In the genomic region with DNA sequence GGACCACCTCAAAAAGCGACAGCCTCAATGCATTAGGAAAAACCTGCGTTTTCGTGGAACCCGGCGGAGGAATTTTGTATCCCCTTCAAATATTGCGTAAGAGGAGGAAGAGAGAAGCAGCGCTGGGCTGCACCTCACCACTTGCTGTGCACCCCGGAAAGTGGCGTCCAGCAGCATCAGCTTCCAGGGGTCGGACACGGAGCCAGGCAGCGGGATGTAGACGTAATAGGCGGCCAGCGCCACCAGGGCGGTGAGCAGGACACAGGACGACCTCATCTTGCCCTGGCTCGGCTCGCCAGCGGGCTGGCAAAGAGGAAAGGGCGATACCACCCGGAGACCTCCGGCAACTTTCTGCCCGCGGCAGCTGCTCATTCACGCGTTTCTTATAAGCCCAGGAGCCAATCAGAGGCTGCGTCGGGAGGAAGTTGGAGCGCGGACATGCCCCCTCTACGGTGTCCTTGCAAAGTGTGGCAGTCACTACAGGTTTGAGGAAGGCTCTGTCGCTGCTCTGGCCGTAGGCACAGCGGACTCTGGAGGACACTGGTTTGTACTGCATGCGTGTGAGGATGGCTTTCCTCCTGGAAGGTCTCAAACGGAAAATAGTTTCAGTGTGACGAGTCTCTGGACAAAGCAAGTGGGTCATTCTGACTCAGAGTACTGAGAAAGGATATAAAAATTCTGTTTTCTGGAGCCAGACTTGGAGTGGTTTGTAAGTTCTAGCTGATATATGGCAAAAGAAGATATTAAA, we compare ENCODE assay signal across 1 cellular context.
TF ChIP-seq lines count a peak whose summit lies in the region.

A gene with protein sequence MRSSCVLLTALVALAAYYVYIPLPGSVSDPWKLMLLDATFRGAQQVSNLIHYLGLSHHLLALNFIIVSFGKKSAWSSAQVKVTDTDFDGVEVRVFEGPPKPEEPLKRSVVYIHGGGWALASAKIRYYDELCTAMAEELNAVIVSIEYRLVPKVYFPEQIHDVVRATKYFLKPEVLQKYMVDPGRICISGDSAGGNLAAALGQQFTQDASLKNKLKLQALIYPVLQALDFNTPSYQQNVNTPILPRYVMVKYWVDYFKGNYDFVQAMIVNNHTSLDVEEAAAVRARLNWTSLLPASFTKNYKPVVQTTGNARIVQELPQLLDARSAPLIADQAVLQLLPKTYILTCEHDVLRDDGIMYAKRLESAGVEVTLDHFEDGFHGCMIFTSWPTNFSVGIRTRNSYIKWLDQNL (minus strand): TSS at position 359 of the 748 bp plus-strand sequence. CDS start 83 bp downstream, at position 276.

TF ChIP-seq in HepG2, 621 proteins besides CTCF, POLR2A, EP300 and RAD21 (continued from another document and continues in another):
- TF ChIP-seq, protein P1, sequence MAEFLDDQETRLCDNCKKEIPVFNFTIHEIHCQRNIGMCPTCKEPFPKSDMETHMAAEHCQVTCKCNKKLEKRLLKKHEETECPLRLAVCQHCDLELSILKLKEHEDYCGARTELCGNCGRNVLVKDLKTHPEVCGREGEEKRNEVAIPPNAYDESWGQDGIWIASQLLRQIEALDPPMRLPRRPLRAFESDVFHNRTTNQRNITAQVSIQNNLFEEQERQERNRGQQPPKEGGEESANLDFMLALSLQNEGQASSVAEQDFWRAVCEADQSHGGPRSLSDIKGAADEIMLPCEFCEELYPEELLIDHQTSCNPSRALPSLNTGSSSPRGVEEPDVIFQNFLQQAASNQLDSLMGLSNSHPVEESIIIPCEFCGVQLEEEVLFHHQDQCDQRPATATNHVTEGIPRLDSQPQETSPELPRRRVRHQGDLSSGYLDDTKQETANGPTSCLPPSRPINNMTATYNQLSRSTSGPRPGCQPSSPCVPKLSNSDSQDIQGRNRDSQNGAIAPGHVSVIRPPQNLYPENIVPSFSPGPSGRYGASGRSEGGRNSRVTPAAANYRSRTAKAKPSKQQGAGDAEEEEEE (CRISPR knock-in tag; IDR thresholded peaks at IDR 0.05; ENCODE audit: borderline replicate concordance) = peak; percentile 82; the same call in 1 of the 2 replicates
- no peak for TF ChIP-seq MBD4 (IDR thresholded peaks at IDR 0.05; ENCODE audit: borderline replicate concordance, low read length)
- TF ChIP-seq ZNF644 (CRISPR knock-in tag; IDR thresholded peaks at IDR 0.05; ENCODE audit: low read depth) = no peak
- TF ChIP-seq, protein P2, sequence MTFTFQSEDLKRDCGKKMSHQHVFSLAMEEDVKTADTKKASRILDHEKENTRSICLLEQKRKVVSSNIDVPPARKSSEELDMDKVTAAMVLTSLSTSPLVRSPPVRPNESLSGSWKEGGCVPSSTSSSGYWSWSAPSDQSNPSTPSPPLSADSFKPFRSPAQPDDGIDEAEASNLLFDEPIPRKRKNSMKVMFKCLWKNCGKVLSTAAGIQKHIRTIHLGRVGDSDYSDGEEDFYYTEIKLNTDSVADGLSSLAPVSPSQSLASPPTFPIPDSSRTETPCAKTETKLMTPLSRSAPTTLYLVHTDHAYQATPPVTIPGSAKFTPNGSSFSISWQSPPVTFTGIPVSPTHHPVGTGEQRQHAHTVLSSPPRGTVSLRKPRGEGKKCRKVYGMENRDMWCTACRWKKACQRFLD (CRISPR knock-in tag; IDR thresholded peaks at IDR 0.05; ENCODE audit: borderline replicate concordance) = peak; percentile 86; the same call in 1 of the 2 replicates
- TF ChIP-seq KDM1A (CRISPR knock-in tag; IDR thresholded peaks at IDR 0.05) = no peak
- TF ChIP-seq ZNF543 (CRISPR knock-in tag; IDR thresholded peaks at IDR 0.05) = 0 out of 2 replicates have a peak, but pooled peaks have one; percentile 26
- no peak for TF ChIP-seq ZNF713 (CRISPR knock-in tag; IDR thresholded peaks at IDR 0.05)
- no peak for TF ChIP-seq EZH2 (conservative IDR thresholded peaks at IDR 0.05; ENCODE audit: low read depth, low read length)
- no peak for TF ChIP-seq REL (CRISPR knock-in tag; conservative IDR thresholded peaks at IDR 0.05)
- no peak for TF ChIP-seq ZBTB21 (CRISPR knock-in tag; IDR thresholded peaks at IDR 0.05)
- no peak; the same call in 1 of the 2 replicates for TF ChIP-seq KLF15 (CRISPR knock-in tag; IDR thresholded peaks at IDR 0.05; ENCODE audit: borderline replicate concordance)
- TF ChIP-seq ZNF547 (CRISPR knock-in tag; IDR thresholded peaks at IDR 0.05) = peak; percentile 50; the same call in 1 of the 2 replicates
- no peak for TF ChIP-seq ZNF674 (CRISPR knock-in tag; IDR thresholded peaks at IDR 0.05; ENCODE audit: low read depth)
- TF ChIP-seq, protein P3, sequence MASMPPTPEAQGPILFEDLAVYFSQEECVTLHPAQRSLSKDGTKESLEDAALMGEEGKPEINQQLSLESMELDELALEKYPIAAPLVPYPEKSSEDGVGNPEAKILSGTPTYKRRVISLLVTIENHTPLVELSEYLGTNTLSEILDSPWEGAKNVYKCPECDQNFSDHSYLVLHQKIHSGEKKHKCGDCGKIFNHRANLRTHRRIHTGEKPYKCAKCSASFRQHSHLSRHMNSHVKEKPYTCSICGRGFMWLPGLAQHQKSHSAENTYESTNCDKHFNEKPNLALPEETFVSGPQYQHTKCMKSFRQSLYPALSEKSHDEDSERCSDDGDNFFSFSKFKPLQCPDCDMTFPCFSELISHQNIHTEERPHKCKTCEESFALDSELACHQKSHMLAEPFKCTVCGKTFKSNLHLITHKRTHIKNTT (CRISPR knock-in tag; IDR thresholded peaks at IDR 0.05) = no peak
- TF ChIP-seq, protein P4, sequence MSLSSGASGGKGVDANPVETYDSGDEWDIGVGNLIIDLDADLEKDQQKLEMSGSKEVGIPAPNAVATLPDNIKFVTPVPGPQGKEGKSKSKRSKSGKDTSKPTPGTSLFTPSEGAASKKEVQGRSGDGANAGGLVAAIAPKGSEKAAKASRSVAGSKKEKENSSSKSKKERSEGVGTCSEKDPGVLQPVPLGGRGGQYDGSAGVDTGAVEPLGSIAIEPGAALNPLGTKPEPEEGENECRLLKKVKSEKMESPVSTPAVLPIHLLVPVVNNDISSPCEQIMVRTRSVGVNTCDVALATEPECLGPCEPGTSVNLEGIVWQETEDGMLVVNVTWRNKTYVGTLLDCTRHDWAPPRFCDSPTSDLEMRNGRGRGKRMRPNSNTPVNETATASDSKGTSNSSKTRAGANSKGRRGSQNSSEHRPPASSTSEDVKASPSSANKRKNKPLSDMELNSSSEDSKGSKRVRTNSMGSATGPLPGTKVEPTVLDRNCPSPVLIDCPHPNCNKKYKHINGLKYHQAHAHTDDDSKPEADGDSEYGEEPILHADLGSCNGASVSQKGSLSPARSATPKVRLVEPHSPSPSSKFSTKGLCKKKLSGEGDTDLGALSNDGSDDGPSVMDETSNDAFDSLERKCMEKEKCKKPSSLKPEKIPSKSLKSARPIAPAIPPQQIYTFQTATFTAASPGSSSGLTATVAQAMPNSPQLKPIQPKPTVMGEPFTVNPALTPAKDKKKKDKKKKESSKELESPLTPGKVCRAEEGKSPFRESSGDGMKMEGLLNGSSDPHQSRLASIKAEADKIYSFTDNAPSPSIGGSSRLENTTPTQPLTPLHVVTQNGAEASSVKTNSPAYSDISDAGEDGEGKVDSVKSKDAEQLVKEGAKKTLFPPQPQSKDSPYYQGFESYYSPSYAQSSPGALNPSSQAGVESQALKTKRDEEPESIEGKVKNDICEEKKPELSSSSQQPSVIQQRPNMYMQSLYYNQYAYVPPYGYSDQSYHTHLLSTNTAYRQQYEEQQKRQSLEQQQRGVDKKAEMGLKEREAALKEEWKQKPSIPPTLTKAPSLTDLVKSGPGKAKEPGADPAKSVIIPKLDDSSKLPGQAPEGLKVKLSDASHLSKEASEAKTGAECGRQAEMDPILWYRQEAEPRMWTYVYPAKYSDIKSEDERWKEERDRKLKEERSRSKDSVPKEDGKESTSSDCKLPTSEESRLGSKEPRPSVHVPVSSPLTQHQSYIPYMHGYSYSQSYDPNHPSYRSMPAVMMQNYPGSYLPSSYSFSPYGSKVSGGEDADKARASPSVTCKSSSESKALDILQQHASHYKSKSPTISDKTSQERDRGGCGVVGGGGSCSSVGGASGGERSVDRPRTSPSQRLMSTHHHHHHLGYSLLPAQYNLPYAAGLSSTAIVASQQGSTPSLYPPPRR (CRISPR knock-in tag; IDR thresholded peaks at IDR 0.05; ENCODE audit: borderline replicate concordance) = no peak; the same call in 1 of the 2 replicates
- TF ChIP-seq, protein P5, sequence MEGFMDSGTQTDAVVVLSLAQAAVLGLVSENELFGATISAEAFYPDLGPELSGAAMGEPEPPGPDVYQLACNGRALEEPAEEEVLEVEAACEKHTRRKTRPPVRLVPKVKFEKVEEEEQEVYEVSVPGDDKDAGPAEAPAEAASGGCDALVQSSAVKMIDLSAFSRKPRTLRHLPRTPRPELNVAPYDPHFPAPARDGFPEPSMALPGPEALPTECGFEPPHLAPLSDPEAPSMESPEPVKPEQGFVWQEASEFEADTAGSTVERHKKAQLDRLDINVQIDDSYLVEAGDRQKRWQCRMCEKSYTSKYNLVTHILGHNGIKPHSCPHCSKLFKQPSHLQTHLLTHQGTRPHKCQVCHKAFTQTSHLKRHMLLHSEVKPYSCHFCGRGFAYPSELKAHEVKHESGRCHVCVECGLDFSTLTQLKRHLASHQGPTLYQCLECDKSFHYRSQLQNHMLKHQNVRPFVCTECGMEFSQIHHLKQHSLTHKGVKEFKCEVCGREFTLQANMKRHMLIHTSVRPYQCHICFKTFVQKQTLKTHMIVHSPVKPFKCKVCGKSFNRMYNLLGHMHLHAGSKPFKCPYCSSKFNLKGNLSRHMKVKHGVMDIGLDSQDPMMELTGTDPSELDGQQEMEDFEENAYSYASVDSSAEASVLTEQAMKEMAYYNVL (CRISPR knock-in tag; IDR thresholded peaks at IDR 0.05; ENCODE audit: borderline replicate concordance) = peak; percentile 80; the same call in 1 of the 2 replicates
- no peak for TF ChIP-seq ZNF577 (CRISPR knock-in tag; IDR thresholded peaks at IDR 0.05; ENCODE audit: borderline replicate concordance, low read depth)
- TF ChIP-seq SATB2 (CRISPR knock-in tag; IDR thresholded peaks at IDR 0.05) = no peak
- TF ChIP-seq REPIN1 (CRISPR knock-in tag; IDR thresholded peaks at IDR 0.05; ENCODE audit: borderline replicate concordance, low read depth) = peak; percentile 59; the same call in 1 of the 2 replicates
- TF ChIP-seq STAT5B (CRISPR knock-in tag; IDR thresholded peaks at IDR 0.05) = no peak
- TF ChIP-seq ATM (IDR thresholded peaks at IDR 0.05; ENCODE audit: borderline replicate concordance) = no peak
- no peak for TF ChIP-seq ZNF670 (CRISPR knock-in tag; IDR thresholded peaks at IDR 0.05; ENCODE audit: borderline replicate concordance)
- no peak for TF ChIP-seq MIXL1 (CRISPR knock-in tag; IDR thresholded peaks at IDR 0.05)
- no peak for TF ChIP-seq ZNF383 (CRISPR knock-in tag; IDR thresholded peaks at IDR 0.05; ENCODE audit: borderline replicate concordance)
- TF ChIP-seq GABPB1 (CRISPR knock-in tag; IDR thresholded peaks at IDR 0.05) = peak; percentile 92
- no peak for TF ChIP-seq RBM22 (optimal IDR thresholded peaks at IDR 0.05; ENCODE audit: low read length)
- TF ChIP-seq BRD4 (CRISPR knock-in tag; IDR thresholded peaks at IDR 0.05) = no peak; the same call in 1 of the 2 replicates
- TF ChIP-seq, protein P6, sequence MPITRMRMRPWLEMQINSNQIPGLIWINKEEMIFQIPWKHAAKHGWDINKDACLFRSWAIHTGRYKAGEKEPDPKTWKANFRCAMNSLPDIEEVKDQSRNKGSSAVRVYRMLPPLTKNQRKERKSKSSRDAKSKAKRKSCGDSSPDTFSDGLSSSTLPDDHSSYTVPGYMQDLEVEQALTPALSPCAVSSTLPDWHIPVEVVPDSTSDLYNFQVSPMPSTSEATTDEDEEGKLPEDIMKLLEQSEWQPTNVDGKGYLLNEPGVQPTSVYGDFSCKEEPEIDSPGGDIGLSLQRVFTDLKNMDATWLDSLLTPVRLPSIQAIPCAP (CRISPR knock-in tag; IDR thresholded peaks at IDR 0.05; ENCODE audit: low read depth) = no peak
- TF ChIP-seq, protein P7, sequence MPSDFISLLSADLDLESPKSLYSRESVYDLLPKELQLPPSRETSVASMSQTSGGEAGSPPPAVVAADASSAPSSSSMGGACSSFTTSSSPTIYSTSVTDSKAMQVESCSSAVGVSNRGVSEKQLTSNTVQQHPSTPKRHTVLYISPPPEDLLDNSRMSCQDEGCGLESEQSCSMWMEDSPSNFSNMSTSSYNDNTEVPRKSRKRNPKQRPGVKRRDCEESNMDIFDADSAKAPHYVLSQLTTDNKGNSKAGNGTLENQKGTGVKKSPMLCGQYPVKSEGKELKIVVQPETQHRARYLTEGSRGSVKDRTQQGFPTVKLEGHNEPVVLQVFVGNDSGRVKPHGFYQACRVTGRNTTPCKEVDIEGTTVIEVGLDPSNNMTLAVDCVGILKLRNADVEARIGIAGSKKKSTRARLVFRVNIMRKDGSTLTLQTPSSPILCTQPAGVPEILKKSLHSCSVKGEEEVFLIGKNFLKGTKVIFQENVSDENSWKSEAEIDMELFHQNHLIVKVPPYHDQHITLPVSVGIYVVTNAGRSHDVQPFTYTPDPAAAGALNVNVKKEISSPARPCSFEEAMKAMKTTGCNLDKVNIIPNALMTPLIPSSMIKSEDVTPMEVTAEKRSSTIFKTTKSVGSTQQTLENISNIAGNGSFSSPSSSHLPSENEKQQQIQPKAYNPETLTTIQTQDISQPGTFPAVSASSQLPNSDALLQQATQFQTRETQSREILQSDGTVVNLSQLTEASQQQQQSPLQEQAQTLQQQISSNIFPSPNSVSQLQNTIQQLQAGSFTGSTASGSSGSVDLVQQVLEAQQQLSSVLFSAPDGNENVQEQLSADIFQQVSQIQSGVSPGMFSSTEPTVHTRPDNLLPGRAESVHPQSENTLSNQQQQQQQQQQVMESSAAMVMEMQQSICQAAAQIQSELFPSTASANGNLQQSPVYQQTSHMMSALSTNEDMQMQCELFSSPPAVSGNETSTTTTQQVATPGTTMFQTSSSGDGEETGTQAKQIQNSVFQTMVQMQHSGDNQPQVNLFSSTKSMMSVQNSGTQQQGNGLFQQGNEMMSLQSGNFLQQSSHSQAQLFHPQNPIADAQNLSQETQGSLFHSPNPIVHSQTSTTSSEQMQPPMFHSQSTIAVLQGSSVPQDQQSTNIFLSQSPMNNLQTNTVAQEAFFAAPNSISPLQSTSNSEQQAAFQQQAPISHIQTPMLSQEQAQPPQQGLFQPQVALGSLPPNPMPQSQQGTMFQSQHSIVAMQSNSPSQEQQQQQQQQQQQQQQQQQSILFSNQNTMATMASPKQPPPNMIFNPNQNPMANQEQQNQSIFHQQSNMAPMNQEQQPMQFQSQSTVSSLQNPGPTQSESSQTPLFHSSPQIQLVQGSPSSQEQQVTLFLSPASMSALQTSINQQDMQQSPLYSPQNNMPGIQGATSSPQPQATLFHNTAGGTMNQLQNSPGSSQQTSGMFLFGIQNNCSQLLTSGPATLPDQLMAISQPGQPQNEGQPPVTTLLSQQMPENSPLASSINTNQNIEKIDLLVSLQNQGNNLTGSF (CRISPR knock-in tag; IDR thresholded peaks at IDR 0.05) = 0 out of 2 replicates have a peak, but pooled peaks have one; percentile 23
- peak; percentile 83 for TF ChIP-seq ZNF44 (CRISPR knock-in tag; IDR thresholded peaks at IDR 0.05)
- TF ChIP-seq, protein P8, sequence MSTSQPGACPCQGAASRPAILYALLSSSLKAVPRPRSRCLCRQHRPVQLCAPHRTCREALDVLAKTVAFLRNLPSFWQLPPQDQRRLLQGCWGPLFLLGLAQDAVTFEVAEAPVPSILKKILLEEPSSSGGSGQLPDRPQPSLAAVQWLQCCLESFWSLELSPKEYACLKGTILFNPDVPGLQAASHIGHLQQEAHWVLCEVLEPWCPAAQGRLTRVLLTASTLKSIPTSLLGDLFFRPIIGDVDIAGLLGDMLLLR (CRISPR knock-in tag; IDR thresholded peaks at IDR 0.05) = 0 out of 2 replicates have a peak, but pooled peaks have one; percentile 57
- TF ChIP-seq, protein P9, sequence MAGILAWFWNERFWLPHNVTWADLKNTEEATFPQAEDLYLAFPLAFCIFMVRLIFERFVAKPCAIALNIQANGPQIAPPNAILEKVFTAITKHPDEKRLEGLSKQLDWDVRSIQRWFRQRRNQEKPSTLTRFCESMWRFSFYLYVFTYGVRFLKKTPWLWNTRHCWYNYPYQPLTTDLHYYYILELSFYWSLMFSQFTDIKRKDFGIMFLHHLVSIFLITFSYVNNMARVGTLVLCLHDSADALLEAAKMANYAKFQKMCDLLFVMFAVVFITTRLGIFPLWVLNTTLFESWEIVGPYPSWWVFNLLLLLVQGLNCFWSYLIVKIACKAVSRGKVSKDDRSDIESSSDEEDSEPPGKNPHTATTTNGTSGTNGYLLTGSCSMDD (CRISPR knock-in tag; IDR thresholded peaks at IDR 0.05) = no peak
- peak; percentile 45 for TF ChIP-seq RBM39 (IDR thresholded peaks at IDR 0.05; ENCODE audit: low read depth, low read length, poor library complexity, severe bottlenecking)
